Comparison of ENCODE assay signal across 10 cellular contexts in genomic region chr3:52408466-52408865, GRCh38. TPM values are rescaled to one million over a fixed set of nuclear protein-coding genes. Genes with fewer than 3 reads are reported as not detected.
DNase-seq lines count a peak whose midpoint lies in the region; ATAC-seq and TF ChIP-seq lines count a peak whose summit lies in the region.
"Had no signal": no experiment of that assay in that cellular context is flagged by ENCODE, and none has a peak within 500 bp of the region (broad histone marks: within the 10 kb centered on the region; RNA-seq: fewer than 3 reads in every experiment).

No MANE protein-coding gene starts in this region.

- no peaks in the 10 kb centered on the region for H3K9me2 ChIP-seq in SK-N-SH

- H3K36me3 ChIP-seq in SK-N-SH (replicated peaks in 1 of 2; ENCODE audit: control insufficient read depth in 1 of 2, insufficient read depth in 2 of 2, low read length in 1 of 2) (peaks cover 32 to 50% of the 10 kb centered on the region in 2 experiments), smooth muscle cell (ENCODE audit: low read depth) (no peaks in the 10 kb centered on the region)

- H3K9me3 ChIP-seq in SK-N-SH (no peaks in the 10 kb centered on the region), smooth muscle cell (replicated peaks; ENCODE audit: low read depth) (no peaks in the 10 kb centered on the region)

- peaks cover 6% of the 10 kb centered on the region for H3F3A ChIP-seq in SK-N-SH (replicated peaks; ENCODE audit: insufficient read depth)
- H3F3A ChIP-seq in smooth muscle cell (ENCODE audit: low read depth): no peaks in the 10 kb centered on the region

- WGBS in SK-N-SH (ENCODE audit: low lambda C conversion rate): 92% methylated on average over 8 of the region's 8 CpGs
- WGBS in smooth muscle cell (ENCODE audit: low lambda C conversion rate): 96% methylated on average over 8 of the region's 8 CpGs

- ATAC-seq in SK-N-SH treated with all-trans-retinoic acid at 6 μM for 48 hours: no peak

- H3K4me1 ChIP-seq in SK-N-SH (ENCODE audit: control insufficient read depth in 1 of 2, insufficient read depth in 2 of 2, low read depth in 1 of 2, low read length in 1 of 2): peaks cover 3 to 34% of the 10 kb centered on the region in 2 experiments; a peak in 3 of 4 replicates
- peaks cover 21% of the 10 kb centered on the region for H3K4me1 ChIP-seq in smooth muscle cell (ENCODE audit: low read depth)

- no peaks in the 10 kb centered on the region for H3K27me3 ChIP-seq in SK-N-SH (ENCODE audit: insufficient read depth)
- no peaks in the 10 kb centered on the region for H3K27me3 ChIP-seq in smooth muscle cell (ENCODE audit: low read depth)

- H3K27me3 Mint-ChIP-seq in activated CD4-positive, alpha-beta memory T cell treated with anti-CD3 and anti-CD28 coated beads for 36 hours: no peaks in the 10 kb centered on the region

- H2AFZ ChIP-seq in SK-N-SH (ENCODE audit: low read depth): no peak overlapping the region
- H2AFZ ChIP-seq in smooth muscle cell (ENCODE audit: low read depth): no peak overlapping the region

- no peak for TF ChIP-seq RAD21 in SK-N-SH (IDR thresholded peaks at IDR 0.05; ENCODE audit: low read length)

- DNase-seq in SK-N-SH: no peak
- DNase-seq in activated CD4-positive, alpha-beta memory T cell treated with anti-CD3 and anti-CD28 coated beads for 36 hours: no peak
- DNase-seq in foreskin fibroblast: no peak
- no peak for DNase-seq in smooth muscle cell (lab: John Stamatoyannopoulos, UW; ENCODE audit: unreplicated experiment)
- DNase-seq in NCI-H1105 (lab: John Stamatoyannopoulos, UW): no peak
- no peak for DNase-seq in GM13977 (ENCODE audit: low spot score)
- no peak for DNase-seq in GM19238 (ENCODE audit: insufficient read length, low spot score)
- DNase-seq: anterior cingulate cortex had no signal

- H4K20me1 ChIP-seq in SK-N-SH (ENCODE audit: insufficient read depth): peaks cover 5% of the 10 kb centered on the region; the same call in 1 of the 2 replicates
- H4K20me1 ChIP-seq in smooth muscle cell (ENCODE audit: low read depth): peaks cover 5% of the 10 kb centered on the region

- peak overlapping the region; percentile 84 for H3K4me3 Mint-ChIP-seq in activated CD4-positive, alpha-beta memory T cell treated with anti-CD3 and anti-CD28 coated beads for 36 hours

- peaks cover 34% of the 10 kb centered on the region for H3K36me3 Mint-ChIP-seq in activated CD4-positive, alpha-beta memory T cell treated with anti-CD3 and anti-CD28 coated beads for 36 hours

- TF ChIP-seq CTCF in SK-N-SH (IDR thresholded peaks at IDR 0.05): no peak
- TF ChIP-seq CTCF in foreskin fibroblast (IDR thresholded peaks at IDR 0.05; ENCODE audit: low read depth, low read length): no peak
- no peak for TF ChIP-seq CTCF in smooth muscle cell (IDR thresholded peaks at IDR 0.05; ENCODE audit: borderline replicate concordance, insufficient read depth, poor library complexity, severe bottlenecking)
- no peak for TF ChIP-seq CTCF in GM13977 (IDR thresholded peaks at IDR 0.05; ENCODE audit: extremely low read depth, insufficient read depth, missing control alignments)

- POLR2A ChIA-PET in SK-N-SH (lab: Yijun Ruan, JAX): no interaction called here
- POLR2A ChIA-PET in activated CD4-positive, alpha-beta memory T cell treated with anti-CD3 and anti-CD28 coated beads for 36 hours (lab: Charles Lee): no interaction called here

- CTCF ChIA-PET in SK-N-SH (lab: Yijun Ruan, JAX): interaction anchor here (1.1 to 1.5 kb wide), 3 partner anchors 23 to 466 kb away, joined by 3 to 4 read pairs (median 3); partner anchors contain the start of gene PARP3
- CTCF ChIA-PET in activated CD4-positive, alpha-beta memory T cell treated with anti-CD3 and anti-CD28 coated beads for 36 hours (lab: Charles Lee): no interaction called here

- intact Hi-C loops in activated CD4-positive, alpha-beta memory T cell treated with anti-CD3 and anti-CD28 coated beads for 36 hours (cut with micrococcal nuclease): no loop called here

- H3K79me2 ChIP-seq in SK-N-SH (ENCODE audit: insufficient read depth) (peaks cover 55% of the 10 kb centered on the region), smooth muscle cell (ENCODE audit: low read depth) (peaks cover 29% of the 10 kb centered on the region)

- TF ChIP-seq EP300 in SK-N-SH (IDR thresholded peaks at IDR 0.05; ENCODE audit: borderline replicate concordance in 1 of 2, low read depth in 1 of 2, low read length in 1 of 2): no peak

- peak overlapping the region; percentile 89 for H3K27ac Mint-ChIP-seq in activated CD4-positive, alpha-beta memory T cell treated with anti-CD3 and anti-CD28 coated beads for 36 hours

- no peaks in the 10 kb centered on the region for H3K9me3 Mint-ChIP-seq in activated CD4-positive, alpha-beta memory T cell treated with anti-CD3 and anti-CD28 coated beads for 36 hours

- H3K27ac ChIP-seq in SK-N-SH (ENCODE audit: low read depth in 2 of 2, low read length in 1 of 2) (no peak overlapping the region), smooth muscle cell (ENCODE audit: low read depth) (no peak overlapping the region)

- peak overlapping the region; percentile 89 to 99; a peak in 3 of 4 replicates for H3K4me3 ChIP-seq in SK-N-SH (ENCODE audit: low read depth in 2 of 2, low read length in 1 of 2)
- peak overlapping the region; percentile 79 to 99 for H3K4me3 ChIP-seq in foreskin fibroblast (ENCODE audit: low read depth in 1 of 2, low read length in 2 of 2)
- H3K4me3 ChIP-seq in smooth muscle cell: peak overlapping the region; percentile 99

- H3K9ac ChIP-seq in SK-N-SH: no peak overlapping the region; the same call in 1 of the 2 replicates
- H3K9ac ChIP-seq in smooth muscle cell (ENCODE audit: low read depth): peak overlapping the region; percentile 28

- H3K4me2 ChIP-seq in SK-N-SH (peak overlapping the region; percentile 99), smooth muscle cell (peak overlapping the region; percentile 100)

- peaks cover 24% of the 10 kb centered on the region for H3K4me1 Mint-ChIP-seq in activated CD4-positive, alpha-beta memory T cell treated with anti-CD3 and anti-CD28 coated beads for 36 hours (ENCODE audit: low read depth)

- in situ Hi-C loops in GM13977 (cut with MboI; ENCODE audit: low pct_unique_long_range_greater_than_20kb, low sequenced_read_pairs, unreplicated experiment): no loop called here

TF ChIP-seq in SK-N-SH, 30 proteins besides CTCF, POLR2A, EP300 and RAD21:
- TF ChIP-seq RCOR1 (IDR thresholded peaks at IDR 0.05; ENCODE audit: low read length): no peak

TF ChIP-seq in SK-N-SH treated with all-trans-retinoic acid at 6 μM for 48 hours, 23 proteins besides CTCF, POLR2A, EP300 and RAD21 (continues in another document):
- TF ChIP-seq, protein P1, sequence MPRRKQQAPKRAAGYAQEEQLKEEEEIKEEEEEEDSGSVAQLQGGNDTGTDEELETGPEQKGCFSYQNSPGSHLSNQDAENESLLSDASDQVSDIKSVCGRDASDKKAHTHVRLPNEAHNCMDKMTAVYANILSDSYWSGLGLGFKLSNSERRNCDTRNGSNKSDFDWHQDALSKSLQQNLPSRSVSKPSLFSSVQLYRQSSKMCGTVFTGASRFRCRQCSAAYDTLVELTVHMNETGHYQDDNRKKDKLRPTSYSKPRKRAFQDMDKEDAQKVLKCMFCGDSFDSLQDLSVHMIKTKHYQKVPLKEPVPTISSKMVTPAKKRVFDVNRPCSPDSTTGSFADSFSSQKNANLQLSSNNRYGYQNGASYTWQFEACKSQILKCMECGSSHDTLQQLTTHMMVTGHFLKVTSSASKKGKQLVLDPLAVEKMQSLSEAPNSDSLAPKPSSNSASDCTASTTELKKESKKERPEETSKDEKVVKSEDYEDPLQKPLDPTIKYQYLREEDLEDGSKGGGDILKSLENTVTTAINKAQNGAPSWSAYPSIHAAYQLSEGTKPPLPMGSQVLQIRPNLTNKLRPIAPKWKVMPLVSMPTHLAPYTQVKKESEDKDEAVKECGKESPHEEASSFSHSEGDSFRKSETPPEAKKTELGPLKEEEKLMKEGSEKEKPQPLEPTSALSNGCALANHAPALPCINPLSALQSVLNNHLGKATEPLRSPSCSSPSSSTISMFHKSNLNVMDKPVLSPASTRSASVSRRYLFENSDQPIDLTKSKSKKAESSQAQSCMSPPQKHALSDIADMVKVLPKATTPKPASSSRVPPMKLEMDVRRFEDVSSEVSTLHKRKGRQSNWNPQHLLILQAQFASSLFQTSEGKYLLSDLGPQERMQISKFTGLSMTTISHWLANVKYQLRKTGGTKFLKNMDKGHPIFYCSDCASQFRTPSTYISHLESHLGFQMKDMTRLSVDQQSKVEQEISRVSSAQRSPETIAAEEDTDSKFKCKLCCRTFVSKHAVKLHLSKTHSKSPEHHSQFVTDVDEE (CRISPR knock-in tag; IDR thresholded peaks at IDR 0.05): no peak

RNA-seq across cellular contexts. Expression of gene BAP1, which starts 1.3 kb away (rescaled TPM):
- polyA plus RNA-seq in SK-N-SH (2012; rRNA removed) (66.5 and 66.8 TPM in 2 replicates), smooth muscle cell (44.9 and 56.3 TPM in 2 replicates)
- polyA plus RNA-seq in SK-N-SH (2012; cell fraction: cytosol; rRNA removed): 50.1 and 52.4 TPM in 2 replicates
- 201 and 241 TPM in 2 replicates for polyA plus RNA-seq in SK-N-SH (2012; cell fraction: nucleus; rRNA removed)
- 10 to 100 TPM; 92.8 to 99.8 TPM for total RNA-seq in activated CD4-positive, alpha-beta memory T cell treated with anti-CD3 and anti-CD28 coated beads for 36 hours
- 39.2 and 40.0 TPM in 2 replicates for total RNA-seq in smooth muscle cell

RNA-seq across cellular contexts. Expression of gene PHF7, which starts 2.0 kb away (rescaled TPM):
- polyA plus RNA-seq in SK-N-SH (2012; rRNA removed) (8.6 and 11.3 TPM in 2 replicates), smooth muscle cell (3.6 and 5.2 TPM in 2 replicates)
- polyA plus RNA-seq in SK-N-SH (2012; cell fraction: cytosol; rRNA removed): 9.3 and 9.9 TPM in 2 replicates
- polyA plus RNA-seq in SK-N-SH (2012; cell fraction: nucleus; rRNA removed): 17.8 and 26.3 TPM in 2 replicates
- total RNA-seq in activated CD4-positive, alpha-beta memory T cell treated with anti-CD3 and anti-CD28 coated beads for 36 hours: 10 to 100 TPM; 19.7 to 20.5 TPM
- total RNA-seq in smooth muscle cell: 0.90 and 7.1 TPM in 2 replicates

RNA-seq across cellular contexts. Expression of gene SEMA3G, which starts 36.4 kb away (rescaled TPM):
- polyA plus RNA-seq in SK-N-SH (2012; rRNA removed) (0.10 and 0.13 TPM in 2 replicates), smooth muscle cell (0.09 TPM in 1 of 2 replicates, not detected in the other)
- polyA plus RNA-seq in SK-N-SH (2012; cell fraction: cytosol; rRNA removed): 0.05 and 0.09 TPM in 2 replicates
- 0.07 and 0.12 TPM in 2 replicates for polyA plus RNA-seq in SK-N-SH (2012; cell fraction: nucleus; rRNA removed)
- total RNA-seq in activated CD4-positive, alpha-beta memory T cell treated with anti-CD3 and anti-CD28 coated beads for 36 hours: under 1 TPM; 0.10 to 0.14 TPM
- total RNA-seq in smooth muscle cell: 0.09 and 0.31 TPM in 2 replicates

RNA-seq across cellular contexts. Expression of gene TNNC1, which starts 45.4 kb away (rescaled TPM):
- polyA plus RNA-seq in SK-N-SH (2012; rRNA removed) (2.6 and 3.0 TPM in 2 replicates), smooth muscle cell (5.1 and 7.8 TPM in 2 replicates)
- polyA plus RNA-seq in SK-N-SH (2012; cell fraction: cytosol; rRNA removed): 3.3 and 3.6 TPM in 2 replicates
- 2.5 and 3.3 TPM in 2 replicates for polyA plus RNA-seq in SK-N-SH (2012; cell fraction: nucleus; rRNA removed)
- 1 to 10 TPM; 3.0 to 4.7 TPM for total RNA-seq in activated CD4-positive, alpha-beta memory T cell treated with anti-CD3 and anti-CD28 coated beads for 36 hours
- 4.2 and 5.9 TPM in 2 replicates for total RNA-seq in smooth muscle cell
- total RNA-seq: M059J had no signal

RNA-seq across cellular contexts. Expression of gene NISCH, which starts 46.9 kb away (rescaled TPM):
- 77.5 and 95.1 TPM in 2 replicates for polyA plus RNA-seq in SK-N-SH (2012; rRNA removed)
- 18.6 and 26.5 TPM in 2 replicates for polyA plus RNA-seq in SK-N-SH (2012; cell fraction: cytosol; rRNA removed)
- polyA plus RNA-seq in SK-N-SH (2012; cell fraction: nucleus; rRNA removed): 448 and 541 TPM in 2 replicates
- 10 to 100 TPM; 50.8 to 60.2 TPM for total RNA-seq in activated CD4-positive, alpha-beta memory T cell treated with anti-CD3 and anti-CD28 coated beads for 36 hours
- total RNA-seq in smooth muscle cell: 55.2 and 56.1 TPM in 2 replicates
- polyA plus RNA-seq in smooth muscle cell: 46.7 and 47.3 TPM in 2 replicates
